Comparison of ENCODE assay signal across 8 cellular contexts in the genomic region with DNA sequence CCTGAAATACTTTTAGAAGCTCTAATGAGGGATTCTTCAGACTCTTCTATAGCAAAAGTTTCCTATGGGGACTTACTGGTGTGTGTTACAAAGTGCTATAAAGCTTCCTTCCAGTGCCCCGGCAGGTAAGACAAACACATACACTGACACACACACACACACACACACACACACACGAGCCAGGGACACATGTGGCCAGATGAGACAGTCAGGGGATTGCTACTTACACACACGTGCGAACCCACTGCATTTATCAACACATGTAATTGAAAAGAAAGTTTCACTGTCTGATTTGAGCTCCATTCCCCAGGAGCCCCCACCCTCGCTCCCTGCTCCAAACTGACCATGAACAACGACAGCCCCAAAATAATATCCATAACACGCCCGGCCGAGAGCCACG.
DNase-seq lines count a peak whose midpoint lies in the region; ATAC-seq and TF ChIP-seq lines count a peak whose summit lies in the region.

No MANE protein-coding gene starts in this region.

- CTCF ChIA-PET in Caco-2 (lab: Charles Lee) = interaction anchor here (0.8 to 3.5 kb wide), 6 partner anchors 9 to 404 kb away, joined by 3 to 23 read pairs (median 4); no protein-coding TSS in a partner anchor
- CTCF ChIA-PET in RWPE1 (lab: Yijun Ruan, JAX) = interaction anchor here (0.6 to 0.9 kb wide), 3 partner anchors 15 to 244 kb away, joined by 3 to 4 read pairs (median 3); no protein-coding TSS in a partner anchor

- H3K27ac ChIP-seq in RWPE1 = peak overlapping the region; percentile 84
- peak overlapping the region; percentile 51 for H3K27ac ChIP-seq in osteoblast (ENCODE audit: low read depth, low read length)

- H4K20me1 ChIP-seq in osteoblast (ENCODE audit: insufficient read depth, low read length) = peaks cover 18% of the 10 kb centered on the region

- H3K27me3 ChIP-seq in Caco-2 (replicated peaks; ENCODE audit: control insufficient read depth, insufficient read depth, low read length) = no peaks in the 10 kb centered on the region
- H3K27me3 ChIP-seq in osteoblast (ENCODE audit: insufficient read depth, low read length) = no peaks in the 10 kb centered on the region

- H3K4me1 ChIP-seq in Caco-2 = peaks cover 66% of the 10 kb centered on the region
- peaks cover 35% of the 10 kb centered on the region for H3K4me1 ChIP-seq in osteoblast (ENCODE audit: insufficient read depth, low read length)

- no peak overlapping the region for H2AFZ ChIP-seq in osteoblast (ENCODE audit: low read length)

- POLR2A ChIA-PET in Caco-2 (lab: Charles Lee) (interaction anchor here (1.0 to 4.2 kb wide), 5 partner anchors 9 to 479 kb away, joined by 3 to 30 read pairs (median 9); no protein-coding TSS in a partner anchor), RWPE1 (lab: Yijun Ruan, JAX; ENCODE audit: low non-redundant PET) (interaction anchor here (0.6 kb wide), 1 partner anchor 45 kb away, joined by 3 read pairs; no protein-coding TSS in a partner anchor)

- ATAC-seq in GM19463 (IDR thresholded peaks at IDR 0.05; ENCODE audit: unreplicated experiment) = no peak

- H3K9me3 Mint-ChIP-seq in Caco-2 (ENCODE audit: unreplicated experiment) = no peaks in the 10 kb centered on the region

- TF ChIP-seq CTCF in Caco-2 (IDR thresholded peaks at IDR 0.05; ENCODE audit: insufficient read depth in 1 of 2, low read depth in 1 of 2, low read length in 1 of 2, severe bottlenecking in 1 of 2, unreplicated experiment in 1 of 2) (no peak), RWPE1 (conservative IDR thresholded peaks at IDR 0.05; ENCODE audit: low read depth) (no peak), fibroblast of villous mesenchyme (IDR thresholded peaks at IDR 0.05; ENCODE audit: insufficient read depth, low read depth, low read length) (no peak), osteoblast (IDR thresholded peaks at IDR 0.05; ENCODE audit: extremely low read depth, low read depth, low read length) (no peak)

- no peaks in the 10 kb centered on the region for H3K27me3 Mint-ChIP-seq in Caco-2 (ENCODE audit: insufficient read depth, unreplicated experiment)

- intact Hi-C loops in Caco-2 (cut with micrococcal nuclease; ENCODE audit: unreplicated experiment) = loop anchor here (1.0 to 5.0 kb wide), 4 partner anchors 9 to 94 kb away; no protein-coding TSS in a partner anchor

- peak in 1 of 2 experiments; percentile 48 for DNase-seq in Caco-2
- DNase-seq in RWPE1 (ENCODE audit: low spot score) = peak; percentile 27
- peak; percentile 25 for DNase-seq in fibroblast of villous mesenchyme (ENCODE audit: low read depth)
- no peak for DNase-seq in osteoblast (ENCODE audit: insufficient read length, low spot score, missing footprints)
- DNase-seq in activated gamma-delta T cell (lab: John Stamatoyannopoulos, UW) = no peak
- DNase-seq in NCI-H2107 treated with DMSO at 0.1 percent for 48 hours (lab: John Stamatoyannopoulos, UW; ENCODE audit: unreplicated experiment) = no peak
- no peak for DNase-seq in stimulated activated naive CD4-positive, alpha-beta T cell (lab: John Stamatoyannopoulos, UW)

- H3K9me3 ChIP-seq in Caco-2 (no peaks in the 10 kb centered on the region), osteoblast (ENCODE audit: low read depth, low read length) (no peaks in the 10 kb centered on the region)

- H3K27ac Mint-ChIP-seq in Caco-2 (ENCODE audit: unreplicated experiment) = peak overlapping the region; percentile 95

- H3K79me2 ChIP-seq in osteoblast (ENCODE audit: insufficient read depth, low read length) = peaks cover 64% of the 10 kb centered on the region

- H3K36me3 ChIP-seq in Caco-2 (ENCODE audit: control insufficient read depth, insufficient read depth, low read length) (peaks cover 2% of the 10 kb centered on the region; the same call in 1 of the 2 replicates), osteoblast (ENCODE audit: insufficient read depth, low read length) (peaks cover 31% of the 10 kb centered on the region)

- H3K4me2 ChIP-seq in osteoblast (ENCODE audit: insufficient read depth, low read length) = peak overlapping the region; percentile 90

- BruUV-seq in Caco-2 (replicated peaks; lab: Mats Ljungman, UMichigan) = no TSS peak

- peaks cover 76% of the 10 kb centered on the region for H3K4me1 Mint-ChIP-seq in Caco-2 (ENCODE audit: low read depth, unreplicated experiment)

- peaks cover 36% of the 10 kb centered on the region for H3K36me3 Mint-ChIP-seq in Caco-2 (ENCODE audit: insufficient read depth, unreplicated experiment)

- H3K4me3 ChIP-seq in Caco-2 (ENCODE audit: low read depth, low read length) = peak overlapping the region; percentile 47
- H3K4me3 ChIP-seq in fibroblast of villous mesenchyme (ENCODE audit: low read depth, low read length) = peak overlapping the region; percentile 63
- H3K4me3 ChIP-seq in osteoblast (ENCODE audit: insufficient read depth, low read length) = peak overlapping the region; percentile 84

- peak overlapping the region; percentile 98 for H3K4me3 Mint-ChIP-seq in Caco-2 (ENCODE audit: unreplicated experiment)

Comparison
In these comparisons a context has a peak if more than half of its experiments do, and no peak if none do; other contexts are left out.
1. DNase-seq: peak in RWPE1 (single experiment) and fibroblast of villous mesenchyme (single experiment); none in osteoblast (single experiment), activated gamma-delta T cell (single experiment), NCI-H2107 treated with DMSO at 0.1 percent for 48 hours (single experiment) and stimulated activated naive CD4-positive, alpha-beta T cell (0 of 6).
2. Peak in every context shown above with its lines, with median percentiles within 50 percentile points of each other: H3K4me3 ChIP-seq.